Comparison of ENCODE assay signal across 11 cellular contexts in genomic region chr11:62788991-62789390, GRCh38. TPM values are rescaled to one million over a fixed set of nuclear protein-coding genes. Genes with fewer than 3 reads are reported as not detected.
DNase-seq lines count a peak whose midpoint lies in the region; TF ChIP-seq lines count a peak whose summit lies in the region.
"Had no signal": no experiment of that assay in that cellular context is flagged by ENCODE, and none has a peak within 500 bp of the region (broad histone marks: within the 10 kb centered on the region; RNA-seq: fewer than 3 reads in every experiment).

No MANE protein-coding gene starts in this region.

- H3K27ac Mint-ChIP-seq in activated T-cell treated with anti-CD3 and anti-CD28 coated beads, Interleukin-2, amount 50 U/mL, for 24 hours, result peak overlapping the region; percentile 96

- no peak for DNase-seq in activated T-cell treated with anti-CD3 and anti-CD28 coated beads, Interleukin-2, amount 50 U/mL, for 24 hours
- DNase-seq in activated T-cell treated with anti-CD3 and anti-CD28 coated beads for 4 hours (no peak), OCI-M1 (lab: John Stamatoyannopoulos, UW) (peak; percentile 13), NCI-H446 treated with DMSO at 0.1 percent for 48 hours (lab: John Stamatoyannopoulos, UW) (no peak), G401 (ENCODE audit: low spot score) (no peak), erythroblast (lab: John Stamatoyannopoulos, UW) (no peak)
- DNase-seq: C1 segment of cervical spinal cord, HCEC 1CT, NCI-H2107 had no signal

- H3K27me3 ChIP-seq in skeletal muscle tissue (ENCODE audit: control insufficient read depth in 3 of 3, insufficient read depth in 3 of 3, low read length in 3 of 3), result no peaks in the 10 kb centered on the region

- H3K9ac ChIP-seq in skeletal muscle tissue (ENCODE audit: low read depth in 1 of 3, low read length in 3 of 3), result peak overlapping the region in 1 of 3 donors; percentile 45

- peaks cover 51% of the 10 kb centered on the region for H3K4me1 Mint-ChIP-seq in activated T-cell treated with anti-CD3 and anti-CD28 coated beads, Interleukin-2, amount 50 U/mL, for 24 hours (ENCODE audit: low read depth)

- H3K4me3 Mint-ChIP-seq in activated T-cell treated with anti-CD3 and anti-CD28 coated beads, Interleukin-2, amount 50 U/mL, for 24 hours, result peak overlapping the region; percentile 91

- peak overlapping the region in 2 of 3 donors; percentile 13 to 15 for H3K4me3 ChIP-seq in skeletal muscle tissue (ENCODE audit: low read length in 3 of 3)

- no peaks in the 10 kb centered on the region for H3K27me3 Mint-ChIP-seq in activated T-cell treated with anti-CD3 and anti-CD28 coated beads, Interleukin-2, amount 50 U/mL, for 24 hours

- H3K9me3 Mint-ChIP-seq in activated T-cell treated with anti-CD3 and anti-CD28 coated beads, Interleukin-2, amount 50 U/mL, for 24 hours, result no peaks in the 10 kb centered on the region

- peaks cover 38 to 64% (median 44%) of the 10 kb centered on the region in 3 donors for H3K4me1 ChIP-seq in skeletal muscle tissue (ENCODE audit: control insufficient read depth in 3 of 3, insufficient read depth in 3 of 3, low read length in 3 of 3)

- H3K36me3 ChIP-seq in skeletal muscle tissue (ENCODE audit: control insufficient read depth in 3 of 3, insufficient read depth in 3 of 3, low read length in 3 of 3), result peaks cover 25 to 32% (median 29%) of the 10 kb centered on the region in 3 donors

- in situ Hi-C loops in G401 (cut with HindIII; ENCODE audit: low sequenced_read_pairs), result no loop called here

- no peaks in the 10 kb centered on the region for H3K9me3 ChIP-seq in skeletal muscle tissue (ENCODE audit: control insufficient read depth in 3 of 3, low read length in 3 of 3)

- H3K36me3 Mint-ChIP-seq in activated T-cell treated with anti-CD3 and anti-CD28 coated beads, Interleukin-2, amount 50 U/mL, for 24 hours (ENCODE audit: low read depth), result peaks cover 86% of the 10 kb centered on the region

- no peak for TF ChIP-seq POLR2A in erythroblast (IDR thresholded peaks at IDR 0.05; ENCODE audit: low read length)

- H3K27ac ChIP-seq in cingulate gyrus (ENCODE audit: low read depth, low read length) (peak overlapping the region; percentile 47), skeletal muscle tissue (ENCODE audit: low read depth, low read length) (no peak overlapping the region)

RNA-seq across cellular contexts. Expression of gene TMEM179B, which starts 1.8 kb away (rescaled TPM):
- 16.2 TPM for total RNA-seq in skeletal muscle tissue
- total RNA-seq in G401 (2014; rRNA removed; shearing (Covaris generic)), result 33.6 and 103 TPM in 2 replicates

RNA-seq across cellular contexts. Expression of gene TMEM223, which starts 2.8 kb away (rescaled TPM):
- 20.9 TPM for total RNA-seq in skeletal muscle tissue
- 52.9 and 55.5 TPM in 2 replicates for total RNA-seq in G401 (2014; rRNA removed; shearing (Covaris generic))

RNA-seq across cellular contexts. Expression of gene NXF1, which starts 16.2 kb away (rescaled TPM):
- 12.5 TPM for total RNA-seq in skeletal muscle tissue
- 10.2 and 23.3 TPM in 2 replicates for total RNA-seq in G401 (2014; rRNA removed; shearing (Covaris generic))

RNA-seq across cellular contexts. Expression of gene TAF6L, which starts 17.8 kb away (rescaled TPM):
- total RNA-seq in skeletal muscle tissue, result 11.5 TPM
- 38.3 and 55.0 TPM in 2 replicates for total RNA-seq in G401 (2014; rRNA removed; shearing (Covaris generic))

RNA-seq across cellular contexts. Expression of gene POLR2G, which starts 27.6 kb away (rescaled TPM):
- 50.1 TPM for total RNA-seq in skeletal muscle tissue
- total RNA-seq in G401 (2014; rRNA removed; shearing (Covaris generic)), result 96.3 and 110 TPM in 2 replicates
